6 cellular contexts compared by ENCODE assay signal in genomic region chr17:30314474-30314873, GRCh38. TPM values are rescaled to one million over a fixed set of nuclear protein-coding genes. Genes with fewer than 3 reads are reported as not detected.
"Had no signal": no experiment of that assay in that cellular context is flagged by ENCODE, and none has a peak within 500 bp of the region (broad histone marks: within the 10 kb centered on the region; RNA-seq: fewer than 3 reads in every experiment).

No MANE protein-coding gene starts in this region.

- H3K4me3 ChIP-seq: GM23338 had no signal

- H3K4me2 ChIP-seq: GM23338 had no signal

- DNase-seq: H9, HCEC 1CT, IMR-90 had no signal

- H3K9me3 Mint-ChIP-seq: GM23338, H9 had no signal

- H3K4me3 Mint-ChIP-seq: GM23338, H9 had no signal

- H3K4me1 Mint-ChIP-seq: H9 had no signal

- ATAC-seq: GM23338 had no signal

- H3K27ac Mint-ChIP-seq: GM23338, H9 had no signal

RNA-seq across cellular contexts. Expression of gene TMIGD1, which starts 19.4 kb away (rescaled TPM):
- total RNA-seq: GM23338, H1, H9, HT-29, IMR-90 had no signal
